In the genomic region with DNA sequence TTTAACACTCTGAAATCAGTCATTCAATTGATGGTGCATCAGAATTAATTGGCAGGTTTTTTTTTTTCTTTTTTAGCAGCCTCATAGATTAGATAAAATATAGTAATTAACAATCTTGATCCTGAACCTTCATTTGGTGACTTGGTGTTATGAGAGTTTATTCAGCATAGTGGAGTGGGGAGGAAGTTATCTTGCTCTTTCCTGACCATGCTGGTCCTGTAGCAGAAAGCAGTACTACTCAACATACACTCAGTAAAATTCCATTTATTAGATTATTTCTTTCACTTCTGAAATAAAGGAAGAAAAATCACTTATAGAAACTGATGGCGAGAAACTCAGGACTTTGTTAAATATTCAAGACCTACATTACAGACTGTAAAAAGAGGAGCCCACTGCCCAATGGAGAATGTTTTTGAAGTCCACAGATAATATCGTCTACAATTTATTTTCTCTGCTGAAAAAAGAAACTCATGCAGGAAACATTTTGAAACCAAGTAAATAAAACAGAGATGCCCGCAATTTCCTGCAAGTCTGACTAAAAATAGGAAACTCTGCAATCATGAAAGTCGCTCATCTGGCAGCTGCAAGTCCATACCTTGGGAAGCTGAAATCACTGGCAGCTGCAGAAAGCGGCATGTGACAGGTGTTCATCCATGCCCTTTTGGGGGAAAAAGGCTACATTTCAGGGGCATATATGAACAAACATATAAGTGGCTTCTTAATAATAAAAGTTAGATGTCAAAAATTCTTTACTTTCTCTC, we compare ENCODE assay signal across 11 cellular contexts.
DNase-seq lines count a peak whose midpoint lies in the region; ATAC-seq and TF ChIP-seq lines count a peak whose summit lies in the region.
"Had no signal": no experiment of that assay in that cellular context is flagged by ENCODE, and none has a peak within 500 bp of the region (broad histone marks: within the 10 kb centered on the region; RNA-seq: fewer than 3 reads in every experiment).

No MANE protein-coding gene starts in this region.

- CTCF ChIA-PET in activated CD4-positive, alpha-beta memory T cell treated with anti-CD3 and anti-CD28 coated beads for 36 hours (lab: Charles Lee): interaction anchor here (1.3 kb wide), 1 partner anchor 27 kb away, joined by 3 read pairs; no protein-coding TSS in a partner anchor

- H3K4me1 Mint-ChIP-seq in activated CD4-positive, alpha-beta T cell treated with anti-CD3 and anti-CD28 coated beads, Interleukin-2, amount 10 ng/mL, durations not matched to agents 24 days and 14 days: peaks cover 14% of the 10 kb centered on the region
- H3K4me1 Mint-ChIP-seq in activated CD4-positive, alpha-beta memory T cell treated with anti-CD3 and anti-CD28 coated beads for 36 hours (ENCODE audit: low read depth): peaks cover 14% of the 10 kb centered on the region
- H3K4me1 Mint-ChIP-seq in neural crest cell (peaks cover 20% of the 10 kb centered on the region), osteocyte (ENCODE audit: unreplicated experiment) (peaks cover 8% of the 10 kb centered on the region)

- H3K27me3 Mint-ChIP-seq in activated CD4-positive, alpha-beta T cell treated with anti-CD3 and anti-CD28 coated beads, Interleukin-2, amount 10 ng/mL, durations not matched to agents 24 days and 14 days: peaks cover 8% of the 10 kb centered on the region
- no peaks in the 10 kb centered on the region for H3K27me3 Mint-ChIP-seq in activated CD4-positive, alpha-beta memory T cell treated with anti-CD3 and anti-CD28 coated beads for 36 hours
- no peaks in the 10 kb centered on the region for H3K27me3 Mint-ChIP-seq in neural crest cell (ENCODE audit: low read depth)
- no peaks in the 10 kb centered on the region for H3K27me3 Mint-ChIP-seq in osteocyte (ENCODE audit: unreplicated experiment)

- no peaks in the 10 kb centered on the region for H3K9me3 Mint-ChIP-seq in activated CD4-positive, alpha-beta T cell treated with anti-CD3 and anti-CD28 coated beads, Interleukin-2, amount 10 ng/mL, durations not matched to agents 24 days and 14 days
- peaks cover 3% of the 10 kb centered on the region for H3K9me3 Mint-ChIP-seq in activated CD4-positive, alpha-beta memory T cell treated with anti-CD3 and anti-CD28 coated beads for 36 hours
- H3K9me3 Mint-ChIP-seq in neural crest cell: no peaks in the 10 kb centered on the region
- H3K9me3 Mint-ChIP-seq in osteocyte (ENCODE audit: unreplicated experiment): peaks cover 6% of the 10 kb centered on the region
- H3K9me3 Mint-ChIP-seq: activated naive CD4-positive, alpha-beta T cell treated with anti-CD3 and anti-CD28 coated beads, Interleukin-2, amount 50 U/mL, for 72 hours had no signal

- no peaks in the 10 kb centered on the region for H3K36me3 Mint-ChIP-seq in activated CD4-positive, alpha-beta T cell treated with anti-CD3 and anti-CD28 coated beads, Interleukin-2, amount 10 ng/mL, durations not matched to agents 24 days and 14 days (ENCODE audit: low read depth)
- H3K36me3 Mint-ChIP-seq in activated CD4-positive, alpha-beta memory T cell treated with anti-CD3 and anti-CD28 coated beads for 36 hours: no peaks in the 10 kb centered on the region
- H3K36me3 Mint-ChIP-seq in neural crest cell (ENCODE audit: low read depth) (no peaks in the 10 kb centered on the region), osteocyte (ENCODE audit: unreplicated experiment) (no peaks in the 10 kb centered on the region)
- H3K36me3 Mint-ChIP-seq: activated naive CD4-positive, alpha-beta T cell treated with anti-CD3 and anti-CD28 coated beads, Interleukin-2, amount 50 U/mL, for 72 hours had no signal

- H3K4me3 Mint-ChIP-seq in activated CD4-positive, alpha-beta T cell treated with anti-CD3 and anti-CD28 coated beads, Interleukin-2, amount 10 ng/mL, durations not matched to agents 24 days and 14 days: peak overlapping the region; percentile 20
- H3K4me3 Mint-ChIP-seq in activated CD4-positive, alpha-beta memory T cell treated with anti-CD3 and anti-CD28 coated beads for 36 hours: no peak overlapping the region
- H3K4me3 Mint-ChIP-seq in neural crest cell (no peak overlapping the region), osteocyte (ENCODE audit: unreplicated experiment) (no peak overlapping the region)

- intact Hi-C loops in activated CD4-positive, alpha-beta T cell treated with anti-CD3 and anti-CD28 coated beads, Interleukin-2, amount 10 ng/mL, durations not matched to agents 24 days and 14 days (cut with micrococcal nuclease): no loop called here
- intact Hi-C loops in activated CD4-positive, alpha-beta memory T cell treated with anti-CD3 and anti-CD28 coated beads for 36 hours (cut with micrococcal nuclease): no loop called here

- POLR2A ChIA-PET in activated CD4-positive, alpha-beta memory T cell treated with anti-CD3 and anti-CD28 coated beads for 36 hours (lab: Charles Lee): no interaction called here

- no peak for TF ChIP-seq CTCF in neural crest cell (conservative IDR thresholded peaks at IDR 0.05)
- TF ChIP-seq CTCF in osteocyte (IDR thresholded peaks at IDR 0.05): no peak

- ATAC-seq in HG02678 (IDR thresholded peaks at IDR 0.05; ENCODE audit: unreplicated experiment): no peak
- ATAC-seq: activated CD4-positive, CD25-positive, alpha-beta regulatory T cell treated with anti-CD3 and anti-CD28 coated beads, Interleukin-2, amount 50 U/mL, for 24 hours had no signal

- DNase-seq in activated CD4-positive, alpha-beta T cell treated with anti-CD3 and anti-CD28 coated beads, Interleukin-2, amount 10 ng/mL, durations not matched to agents 24 days and 14 days: peak; percentile 63
- DNase-seq in activated CD4-positive, alpha-beta T cell treated with anti-CD3 and anti-CD28 coated beads, Interleukin-2, amount 50 U/mL, for 1 hour: no peak
- peak; percentile 20 for DNase-seq in Jurkat, Clone E6-1 (ENCODE audit: low read depth, low spot score)
- peak; percentile 11 for DNase-seq in activated CD4-positive, alpha-beta memory T cell treated with anti-CD3 and anti-CD28 coated beads for 36 hours
- DNase-seq in neural crest cell (ENCODE audit: low read depth, low spot score) (no peak), NCI-H1105 treated with DMSO at 0.1 percent for 48 hours (lab: John Stamatoyannopoulos, UW) (no peak), osteocyte (ENCODE audit: extremely low spot score, unreplicated experiment) (no peak)
- DNase-seq: Peyer's patch had no signal

- no peak overlapping the region for H3K4me3 ChIP-seq in Jurkat, Clone E6-1 (ENCODE audit: low read length)
- H3K4me3 ChIP-seq: Peyer's patch had no signal

- no peak overlapping the region for H3K27ac Mint-ChIP-seq in activated CD4-positive, alpha-beta T cell treated with anti-CD3 and anti-CD28 coated beads, Interleukin-2, amount 10 ng/mL, durations not matched to agents 24 days and 14 days
- H3K27ac Mint-ChIP-seq in activated CD4-positive, alpha-beta memory T cell treated with anti-CD3 and anti-CD28 coated beads for 36 hours: no peak overlapping the region
- H3K27ac Mint-ChIP-seq in neural crest cell (ENCODE audit: unreplicated experiment) (peak overlapping the region; percentile 31), osteocyte (ENCODE audit: unreplicated experiment) (no peak overlapping the region)
- H3K27ac Mint-ChIP-seq: activated naive CD4-positive, alpha-beta T cell treated with anti-CD3 and anti-CD28 coated beads, Interleukin-2, amount 50 U/mL, for 72 hours had no signal

Comparison
In these comparisons a context has a peak if more than half of its experiments do, and no peak if none do; other contexts are left out.
1. DNase-seq: peak in activated CD4-positive, alpha-beta T cell treated with anti-CD3 and anti-CD28 coated beads, Interleukin-2, amount 10 ng/mL, durations not matched to agents 24 days and 14 days (single experiment), Jurkat, Clone E6-1 (single experiment) and activated CD4-positive, alpha-beta memory T cell treated with anti-CD3 and anti-CD28 coated beads for 36 hours (single experiment); none in activated CD4-positive, alpha-beta T cell treated with anti-CD3 and anti-CD28 coated beads, Interleukin-2, amount 50 U/mL, for 1 hour (single experiment), neural crest cell (single experiment), NCI-H1105 treated with DMSO at 0.1 percent for 48 hours (single experiment) and osteocyte (single experiment).